Comparison of ENCODE assay signal across 9 cellular contexts in the genomic region with DNA sequence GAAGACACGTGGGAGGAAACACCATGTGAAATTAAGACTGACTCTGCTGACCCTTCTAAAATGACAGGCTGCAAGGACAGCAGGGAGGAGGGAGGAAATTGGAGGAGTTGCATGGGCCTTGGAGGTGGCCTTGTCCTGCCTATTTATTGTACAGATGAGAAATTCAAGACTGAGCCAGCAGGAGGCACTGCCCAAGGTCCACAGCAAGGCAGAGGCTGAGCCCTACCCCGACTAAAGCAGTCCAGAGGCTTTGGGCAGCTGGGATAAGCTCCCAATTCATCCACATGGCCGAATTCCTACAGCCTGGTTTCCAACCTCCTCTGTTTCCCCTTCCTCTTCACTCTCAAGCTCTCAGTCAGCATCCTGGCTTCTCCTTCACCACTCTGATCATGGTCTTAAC.
DNase-seq lines count a peak whose midpoint lies in the region; ATAC-seq and TF ChIP-seq lines count a peak whose summit lies in the region.
"Had no signal": no experiment of that assay in that cellular context is flagged by ENCODE, and none has a peak within 500 bp of the region (broad histone marks: within the 10 kb centered on the region; RNA-seq: fewer than 3 reads in every experiment).

No MANE protein-coding gene starts in this region.

- H3K9me3 Mint-ChIP-seq in natural killer cell treated with Interleukin-12 subunit alpha and Interleukin-12 subunit beta and Interleukin-15 and Interleukin-18, amount 100 ng/mL, for 72 hours: no peaks in the 10 kb centered on the region

- no peak for ATAC-seq in natural killer cell treated with Interleukin-12 subunit alpha and Interleukin-12 subunit beta and Interleukin-15 and Interleukin-18, amount 100 ng/mL, for 72 hours
- no peak for ATAC-seq in GM19397 (IDR thresholded peaks at IDR 0.05; ENCODE audit: unreplicated experiment)
- no peak for ATAC-seq in gastroesophageal sphincter

- no peak for TF ChIP-seq POLR2A in gastroesophageal sphincter (IDR thresholded peaks at IDR 0.05)

- H3K4me1 Mint-ChIP-seq in natural killer cell treated with Interleukin-12 subunit alpha and Interleukin-12 subunit beta and Interleukin-15 and Interleukin-18, amount 100 ng/mL, for 72 hours (ENCODE audit: low read depth in 2 of 2): no peaks in the 10 kb centered on the region

- no peaks in the 10 kb centered on the region for H3K27me3 ChIP-seq in gastroesophageal sphincter
- H3K27me3 ChIP-seq: ascending aorta had no signal

- TF ChIP-seq EP300 in gastroesophageal sphincter (IDR thresholded peaks at IDR 0.05): no peak

- no peak overlapping the region for H3K4me3 Mint-ChIP-seq in natural killer cell treated with Interleukin-12 subunit alpha and Interleukin-12 subunit beta and Interleukin-15 and Interleukin-18, amount 100 ng/mL, for 72 hours

- H3K4me1 ChIP-seq in gastroesophageal sphincter: peaks cover 0 to 12% (median 0%) of the 10 kb centered on the region in 3 donors
- H3K4me1 ChIP-seq: ascending aorta had no signal

- WGBS in gastroesophageal sphincter (ENCODE audit: low coverage in 1 of 2), 2 donors: 38% methylated on average over 1 of the region's 3 CpGs; no CpG with 5 or more reads in 1 of the 2 donors

- H3K4me3 ChIP-seq in GM12864 (ENCODE audit: low read depth, low read length) (no peak overlapping the region), choroid plexus epithelial cell (ENCODE audit: low read depth, low read length) (no peak overlapping the region), gastroesophageal sphincter (no peak overlapping the region)
- H3K4me3 ChIP-seq: ascending aorta had no signal

- no peaks in the 10 kb centered on the region for H3K9me3 ChIP-seq in gastroesophageal sphincter
- H3K9me3 ChIP-seq: ascending aorta had no signal

- peaks cover 0 to 1% of the 10 kb centered on the region in 2 donors for H3K27me3 Mint-ChIP-seq in natural killer cell treated with Interleukin-12 subunit alpha and Interleukin-12 subunit beta and Interleukin-15 and Interleukin-18, amount 100 ng/mL, for 72 hours

- peak; percentile 55 for TF ChIP-seq CTCF in GM12864 (IDR thresholded peaks at IDR 0.05; ENCODE audit: low read depth, low read length, missing control alignments)
- TF ChIP-seq CTCF in choroid plexus epithelial cell (conservative IDR thresholded peaks at IDR 0.05; ENCODE audit: low read depth, low read length): peak; percentile 50
- peak in 1 of 4 experiments; percentile 13 for TF ChIP-seq CTCF in gastroesophageal sphincter (IDR thresholded peaks at IDR 0.05)

- no peak overlapping the region for H3K27ac Mint-ChIP-seq in natural killer cell treated with Interleukin-12 subunit alpha and Interleukin-12 subunit beta and Interleukin-15 and Interleukin-18, amount 100 ng/mL, for 72 hours

- H3K36me3 ChIP-seq in gastroesophageal sphincter: no peaks in the 10 kb centered on the region
- H3K36me3 ChIP-seq: ascending aorta had no signal

- no peaks in the 10 kb centered on the region for H3K36me3 Mint-ChIP-seq in natural killer cell treated with Interleukin-12 subunit alpha and Interleukin-12 subunit beta and Interleukin-15 and Interleukin-18, amount 100 ng/mL, for 72 hours

- H3K27ac ChIP-seq in gastroesophageal sphincter: no peak overlapping the region
- H3K27ac ChIP-seq: ascending aorta had no signal

- DNase-seq in GM12864 (ENCODE audit: low read depth) (no peak), NAMALWA (ENCODE audit: low spot score) (peak; percentile 1), choroid plexus epithelial cell (ENCODE audit: low read depth) (peak; percentile 34), amniotic stem cell (lab: John Stamatoyannopoulos, UW) (no peak), NCI-H1417 (lab: John Stamatoyannopoulos, UW) (no peak)
- DNase-seq in natural killer cell treated with Interleukin-12 subunit alpha and Interleukin-12 subunit beta and Interleukin-15 and Interleukin-18, amount 100 ng/mL, for 72 hours (ENCODE audit: low spot score): peak; percentile 37

Comparison
In these comparisons a context has a peak if more than half of its experiments do, and no peak if none do; other contexts are left out.
1. DNase-seq: peak in NAMALWA (single experiment), choroid plexus epithelial cell (single experiment) and natural killer cell treated with Interleukin-12 subunit alpha and Interleukin-12 subunit beta and Interleukin-15 and Interleukin-18, amount 100 ng/mL, for 72 hours (single experiment); none in GM12864 (single experiment), amniotic stem cell (single experiment) and NCI-H1417 (0 of 3).